In genomic region chr7:30505174-30505697, GRCh38 we compare ENCODE assay signal across 8 cellular contexts. TPM values are rescaled to one million over a fixed set of nuclear protein-coding genes. Genes with fewer than 3 reads are reported as not detected.
DNase-seq lines count a peak whose midpoint lies in the region; ATAC-seq and TF ChIP-seq lines count a peak whose summit lies in the region.

No MANE protein-coding gene starts in this region.

- H3K27ac ChIP-seq in adipose tissue (ENCODE audit: low read depth, low read length): peak overlapping the region; percentile 30
- peak overlapping the region; percentile 79 to 91 (median 87) for H3K27ac ChIP-seq in upper lobe of left lung

- no peaks in the 10 kb centered on the region for H3K36me3 ChIP-seq in GM06990 (ENCODE audit: control insufficient read depth, insufficient read depth, low read length)
- H3K36me3 ChIP-seq in upper lobe of left lung: no peaks in the 10 kb centered on the region

- H3K9me3 ChIP-seq in upper lobe of left lung: no peaks in the 10 kb centered on the region

- H3K4me1 ChIP-seq in upper lobe of left lung: peaks cover 17 to 39% (median 27%) of the 10 kb centered on the region in 4 donors

- H3K4me3 ChIP-seq in GM06990 (replicated peaks; ENCODE audit: low read depth, low read length) (peak overlapping the region; percentile 96), lower leg skin (ENCODE audit: low read depth, poor library complexity, severe bottlenecking) (peak overlapping the region; percentile 23), upper lobe of left lung (peak overlapping the region; percentile 23 to 99 (median 76))

- H3K27me3 ChIP-seq in GM06990 (replicated peaks; ENCODE audit: control insufficient read depth, insufficient read depth, low read length) (no peaks in the 10 kb centered on the region), upper lobe of left lung (no peaks in the 10 kb centered on the region)

- TF ChIP-seq POLR2A in lower leg skin (IDR thresholded peaks at IDR 0.05) (no peak), upper lobe of left lung (IDR thresholded peaks at IDR 0.05) (no peak)

- TF ChIP-seq EP300 in upper lobe of left lung (IDR thresholded peaks at IDR 0.05): no peak

- peak; percentile 14 for ATAC-seq in HG03108 (IDR thresholded peaks at IDR 0.05; ENCODE audit: unreplicated experiment)
- ATAC-seq in upper lobe of left lung (ENCODE audit: low FRiP score in 2 of 2): peak; percentile 38 to 48
- ATAC-seq in GM21381 (IDR thresholded peaks at IDR 0.05; ENCODE audit: unreplicated experiment): no peak

- TF ChIP-seq CTCF in GM06990 (IDR thresholded peaks at IDR 0.05; ENCODE audit: insufficient read depth, low read length, poor library complexity, severe bottlenecking) (no peak), lower leg skin (IDR thresholded peaks at IDR 0.05) (no peak), upper lobe of left lung (IDR thresholded peaks at IDR 0.05) (peak in 1 of 6 experiments; percentile 17)

- intact Hi-C loops in lower leg skin (cut with DNase I; ENCODE audit: low total_unique reads): no loop called here

- no peak for DNase-seq in GM06990 (ENCODE audit: extremely low read depth, insufficient read length)
- no peak for DNase-seq in lower leg skin (ENCODE audit: low spot score in 2 of 2)
- DNase-seq in upper lobe of left lung: peak in 1 of 2 donors; percentile 80
- DNase-seq in SKM-1 (lab: John Stamatoyannopoulos, UW; ENCODE audit: unreplicated experiment): no peak
- no peak for DNase-seq in NCI-H446 treated with DMSO at 0.1 percent for 48 hours (lab: John Stamatoyannopoulos, UW)

- 9 to 11% (median 9%) methylated on average over 19 of the region's 19 CpGs for WGBS in adipose tissue, 3 donors
- 6 to 8% methylated on average over 19 of the region's 19 CpGs for WGBS in lower leg skin, 2 donors
- 16 to 25% methylated on average over 9 to 19 of the region's 19 CpGs for WGBS in upper lobe of left lung, 2 donors

RNA-seq across cellular contexts. Expression of gene GGCT, which starts 0.6 kb away (rescaled TPM):
- 100 to 1,000 TPM in 2 of 3 donors, 10 to 100 TPM in 1; 33.3 to 242 (median 148) TPM for polyA plus RNA-seq in adipose tissue
- total RNA-seq in lower leg skin (10 to 100 TPM; 40.0 to 66.2 (median 60.8) TPM), upper lobe of left lung (10 to 100 TPM; 12.6 to 26.2 (median 22.2) TPM)

RNA-seq across cellular contexts. Expression of gene NOD1, which starts 26.7 kb away (rescaled TPM):
- polyA plus RNA-seq in adipose tissue: 10 to 100 TPM in 2 of 3 donors, 1 to 10 TPM in 1; 2.7 to 24.1 (median 18.8) TPM
- total RNA-seq in lower leg skin: 10 to 100 TPM in 3 of 4 donors, 1 to 10 TPM in 1; 5.1 to 14.5 (median 10.9) TPM
- 10 to 100 TPM; 24.7 to 71.2 (median 38.0) TPM for total RNA-seq in upper lobe of left lung

Comparison
In these comparisons a context has a peak if more than half of its experiments do, and no peak if none do; other contexts are left out.
1. H3K4me3 ChIP-seq: peak in every context shown above with its lines; median percentile 96 in GM06990; 76 in upper lobe of left lung; 23 in lower leg skin.